ENCODE assay signal across 23 cellular contexts in genomic region chr12:92595663-92596062, GRCh38.
DNase-seq lines count a peak whose midpoint lies in the region; ATAC-seq and TF ChIP-seq lines count a peak whose summit lies in the region.
"Had no signal": no experiment of that assay in that cellular context is flagged by ENCODE, and none has a peak within 500 bp of the region (broad histone marks: within the 10 kb centered on the region; RNA-seq: fewer than 3 reads in every experiment).

No MANE protein-coding gene starts in this region.

- peaks cover 45% of the 10 kb centered on the region for H3K4me1 Mint-ChIP-seq in T-helper 1 cell treated with Interleukin-12 subunit alpha and Interleukin-12 subunit beta and Interleukin-4 antibody, amounts not matched to agents 30 μg/mL and 1 μg/mL, for 36 hours (ENCODE audit: low read depth)
- H3K4me1 Mint-ChIP-seq in IgD-negative memory B cell, result peaks cover 0 to 23% (median 22%) of the 10 kb centered on the region in 3 donors
- peaks cover 23 to 63% (median 42%) of the 10 kb centered on the region in 7 donors for H3K4me1 Mint-ChIP-seq in naive thymus-derived CD4-positive, alpha-beta T cell
- H3K4me1 Mint-ChIP-seq: H9 had no signal

- H3K27me3 Mint-ChIP-seq in T-helper 1 cell treated with Interleukin-12 subunit alpha and Interleukin-12 subunit beta and Interleukin-4 antibody, amounts not matched to agents 30 μg/mL and 1 μg/mL, for 36 hours (ENCODE audit: low read depth), result no peaks in the 10 kb centered on the region
- no peaks in the 10 kb centered on the region for H3K27me3 Mint-ChIP-seq in IgD-negative memory B cell
- no peaks in the 10 kb centered on the region for H3K27me3 Mint-ChIP-seq in naive thymus-derived CD4-positive, alpha-beta T cell
- H3K27me3 Mint-ChIP-seq: progenitor cell of endocrine pancreas had no signal

- POLR2A ChIA-PET in naive thymus-derived CD4-positive, alpha-beta T cell (lab: Charles Lee), result interaction anchor here (0.8 to 6.0 kb wide), 3 partner anchors 8 to 451 kb away, joined by 4 to 53 read pairs (median 6); partner anchors contain the start of gene BTG1

- no peak for DNase-seq in T-helper 1 cell
- DNase-seq in brain microvascular endothelial cell, result no peak
- DNase-seq in naive thymus-derived CD4-positive, alpha-beta T cell, result no peak
- no peak for DNase-seq in COR-L47 (lab: John Stamatoyannopoulos, UW)
- no peak for DNase-seq in right atrium auricular region (ENCODE audit: low spot score)
- no peak for DNase-seq in dermis blood vessel endothelial cell
- DNase-seq: activated CD4-positive, alpha-beta T cell treated with anti-CD3 and anti-CD28 coated beads for 4 hours; activated T-cell treated with anti-CD3 and anti-CD28 coated beads, Interleukin-2, amount 50 U/mL, for 1 hour; aorta; colonic mucosa; H9; KBM-7; NCI-H1048; NCI-H2081 treated with DMSO at 0.1 percent for 48 hours; NCI-H526 treated with DMSO at 0.1 percent for 48 hours; PC-9; transverse colon had no signal

- H3K27ac Mint-ChIP-seq in T-helper 1 cell treated with Interleukin-12 subunit alpha and Interleukin-12 subunit beta and Interleukin-4 antibody, amounts not matched to agents 30 μg/mL and 1 μg/mL, for 36 hours, result peak overlapping the region; percentile 95
- H3K27ac Mint-ChIP-seq in IgD-negative memory B cell, result peak overlapping the region in 2 of 3 donors; percentile 46 to 98
- H3K27ac Mint-ChIP-seq in naive thymus-derived CD4-positive, alpha-beta T cell, result peak overlapping the region; percentile 82 to 100 (median 98)
- H3K27ac Mint-ChIP-seq: H9, progenitor cell of endocrine pancreas had no signal

- peaks cover 27 to 30% of the 10 kb centered on the region in 2 donors for H3K4me1 ChIP-seq in naive thymus-derived CD4-positive, alpha-beta T cell (ENCODE audit: control insufficient read depth in 2 of 2, insufficient read depth in 2 of 2, low read length in 2 of 2)
- no peaks in the 10 kb centered on the region for H3K4me1 ChIP-seq in right atrium auricular region
- H3K4me1 ChIP-seq: colonic mucosa, transverse colon had no signal

- H3K27me3 ChIP-seq in brain microvascular endothelial cell (replicated peaks), result no peaks in the 10 kb centered on the region
- H3K27me3 ChIP-seq in naive thymus-derived CD4-positive, alpha-beta T cell (ENCODE audit: control insufficient read depth in 2 of 2, insufficient read depth in 2 of 2, low read length in 2 of 2), result no peaks in the 10 kb centered on the region
- H3K27me3 ChIP-seq in right atrium auricular region, result no peaks in the 10 kb centered on the region
- H3K27me3 ChIP-seq: colonic mucosa, SJSA1, transverse colon had no signal

- H3K36me3 ChIP-seq in brain microvascular endothelial cell (replicated peaks) (no peaks in the 10 kb centered on the region), right atrium auricular region (no peaks in the 10 kb centered on the region)
- H3K36me3 ChIP-seq in naive thymus-derived CD4-positive, alpha-beta T cell (ENCODE audit: control insufficient read depth in 2 of 3, insufficient read depth in 3 of 3, low read length in 3 of 3), result no peaks in the 10 kb centered on the region
- H3K36me3 ChIP-seq: colonic mucosa, SJSA1, transverse colon had no signal

- TF ChIP-seq CTCF in brain microvascular endothelial cell (IDR thresholded peaks at IDR 0.05; ENCODE audit: low read depth, low read length, missing control alignments) (no peak), right atrium auricular region (IDR thresholded peaks at IDR 0.05) (no peak)

- CTCF ChIA-PET in naive thymus-derived CD4-positive, alpha-beta T cell (lab: Charles Lee), result no interaction called here

- H3K9me3 ChIP-seq in naive thymus-derived CD4-positive, alpha-beta T cell (ENCODE audit: control insufficient read depth in 2 of 3, low read length in 3 of 3), result peaks cover 0 to 12% (median 3%) of the 10 kb centered on the region in 3 experiments
- no peaks in the 10 kb centered on the region for H3K9me3 ChIP-seq in right atrium auricular region
- H3K9me3 ChIP-seq: colonic mucosa had no signal

- H3K27ac ChIP-seq in brain microvascular endothelial cell (peak overlapping the region; percentile 94), right atrium auricular region (no peak overlapping the region)
- no peak overlapping the region for H3K27ac ChIP-seq in naive thymus-derived CD4-positive, alpha-beta T cell (ENCODE audit: low read depth, low read length)
- H3K27ac ChIP-seq: 22Rv1, colonic mucosa, PC-9, SJSA1 had no signal

- H3K36me3 Mint-ChIP-seq in T-helper 1 cell treated with Interleukin-12 subunit alpha and Interleukin-12 subunit beta and Interleukin-4 antibody, amounts not matched to agents 30 μg/mL and 1 μg/mL, for 36 hours (ENCODE audit: low read depth), result peaks cover 50% of the 10 kb centered on the region
- H3K36me3 Mint-ChIP-seq in IgD-negative memory B cell, result peaks cover 6% of the 10 kb centered on the region
- peaks cover 6 to 63% (median 10%) of the 10 kb centered on the region in 5 donors for H3K36me3 Mint-ChIP-seq in naive thymus-derived CD4-positive, alpha-beta T cell

- H3K4me3 ChIP-seq in brain microvascular endothelial cell (ENCODE audit: low read depth, low read length) (no peak overlapping the region), right atrium auricular region (no peak overlapping the region)
- no peak overlapping the region for H3K4me3 ChIP-seq in naive thymus-derived CD4-positive, alpha-beta T cell (ENCODE audit: low read length)
- H3K4me3 ChIP-seq: colonic mucosa, PC-9, SJSA1, transverse colon had no signal

- ATAC-seq in naive thymus-derived CD4-positive, alpha-beta T cell, result no peak

- peaks cover 45% of the 10 kb centered on the region for H3K9me3 Mint-ChIP-seq in T-helper 1 cell treated with Interleukin-12 subunit alpha and Interleukin-12 subunit beta and Interleukin-4 antibody, amounts not matched to agents 30 μg/mL and 1 μg/mL, for 36 hours
- H3K9me3 Mint-ChIP-seq in IgD-negative memory B cell, result peaks cover 6 to 21% (median 10%) of the 10 kb centered on the region in 3 donors
- peaks cover 4 to 34% (median 12%) of the 10 kb centered on the region in 11 donors for H3K9me3 Mint-ChIP-seq in naive thymus-derived CD4-positive, alpha-beta T cell

- intact Hi-C loops in naive thymus-derived CD4-positive, alpha-beta T cell (cut with micrococcal nuclease), result no loop called here

- H3K4me3 Mint-ChIP-seq in T-helper 1 cell treated with Interleukin-12 subunit alpha and Interleukin-12 subunit beta and Interleukin-4 antibody, amounts not matched to agents 30 μg/mL and 1 μg/mL, for 36 hours, result no peak overlapping the region
- H3K4me3 Mint-ChIP-seq in IgD-negative memory B cell, result peak overlapping the region in 1 of 4 donors; percentile 1
- H3K4me3 Mint-ChIP-seq in naive thymus-derived CD4-positive, alpha-beta T cell, result peak overlapping the region in 8 of 10 donors; percentile 15 to 63 (median 43)
- H3K4me3 Mint-ChIP-seq: CD14-positive monocyte, H9 had no signal

- in situ Hi-C loops in brain microvascular endothelial cell (cut with HindIII; ENCODE audit: low pct_ligation_motif_present, low sequenced_read_pairs), result no loop called here
